ENCODE assay signal across 23 cellular contexts in genomic region chr17:72927146-72927545, GRCh38.
"Had no signal": no experiment of that assay in that cellular context is flagged by ENCODE, and none has a peak within 500 bp of the region (broad histone marks: within the 10 kb centered on the region; RNA-seq: fewer than 3 reads in every experiment).

No MANE protein-coding gene starts in this region.

- DNase-seq: activated CD4-positive, alpha-beta T cell treated with anti-CD3 and anti-CD28 coated beads for 36 hours; activated CD8-positive, alpha-beta memory T cell treated with anti-CD3 and anti-CD28 coated beads, Interleukin-2, amount 50 U/mL, for 48 hours; activated CD8-positive, alpha-beta T cell treated with anti-CD3 and anti-CD28 coated beads for 36 hours; activated naive CD4-positive, alpha-beta T cell treated with anti-CD3 and anti-CD28 coated beads, Interleukin-2, amount 50 U/mL, for 16 hours; activated naive CD8-positive, alpha-beta T cell treated with anti-CD3 and anti-CD28 coated beads, Interleukin-2, amount 10 ng/mL, durations not matched to agents 7 days and 5 days; activated T-cell treated with anti-CD3 and anti-CD28 coated beads, Interleukin-2, amount 50 U/mL, for 1 hour; adrenal gland; anterior cingulate cortex; NCI-H1092; NCI-H1694; NCI-H2029; NCI-H2107; NCI-H2171 treated with DMSO at 0.1 percent for 48 hours; NCI-H226; NCI-H510A; NCI-H526 treated with DMSO at 0.1 percent for 48 hours; NCI-H82; RPMI8226; T-cell; T-helper 2 cell; T1000; WERI-Rb-1 had no signal

- ATAC-seq: activated CD4-positive, alpha-beta T cell treated with anti-CD3 and anti-CD28 coated beads for 36 hours; activated CD8-positive, alpha-beta T cell treated with anti-CD3 and anti-CD28 coated beads for 36 hours; Right ventricle myocardium inferior; T-cell had no signal
